ENCODE assay signal across 25 cellular contexts in the genomic region with DNA sequence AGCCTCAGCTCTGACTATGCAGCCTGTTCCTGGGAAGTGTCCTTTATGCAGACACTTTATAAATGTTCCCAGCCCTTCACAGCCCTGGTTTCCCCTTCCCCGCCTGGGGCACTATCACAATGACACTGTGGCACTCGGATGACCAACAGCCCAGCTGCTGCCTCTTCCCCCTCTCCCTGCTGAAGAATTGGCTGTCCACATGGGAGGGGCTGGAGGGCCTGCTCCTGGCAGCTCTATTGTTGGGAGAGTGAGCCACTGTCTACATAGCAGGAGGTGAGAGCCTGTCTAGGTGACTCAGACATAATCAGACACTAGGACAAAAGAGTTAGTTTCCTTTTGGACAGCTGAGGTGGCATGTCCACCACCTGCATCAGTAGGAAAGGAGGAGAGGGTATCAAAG.
A peak's percentile ranks its signal among the peaks of the same experiment; 100 is the strongest.
DNase-seq lines count a peak whose midpoint lies in the region; ATAC-seq, FAIRE-seq and TF ChIP-seq lines count a peak whose summit lies in the region.
"Had no signal": no experiment of that assay in that cellular context is flagged by ENCODE, and none has a peak within 500 bp of the region (broad histone marks: within the 10 kb centered on the region; RNA-seq: fewer than 3 reads in every experiment).

No MANE protein-coding gene starts in this region.

- no peaks in the 10 kb centered on the region for H3K27me3 ChIP-seq in SK-N-SH (ENCODE audit: insufficient read depth)
- no peaks in the 10 kb centered on the region for H3K27me3 ChIP-seq in BE2C
- peaks cover 0 to 32% of the 10 kb centered on the region in 2 experiments; a peak in 2 of 5 replicates for H3K27me3 ChIP-seq in HepG2 (ENCODE audit: control insufficient read depth in 1 of 2, insufficient read depth in 2 of 2, low read length in 2 of 2)
- no peaks in the 10 kb centered on the region for H3K27me3 ChIP-seq in vagina
- H3K27me3 ChIP-seq: brain microvascular endothelial cell, esophagus muscularis mucosa had no signal

- WGBS in SK-N-SH (ENCODE audit: low lambda C conversion rate) = 77% methylated on average over 2 of the region's 2 CpGs
- WGBS in HepG2 (ENCODE audit: low lambda C conversion rate) = 0% methylated on average over 2 of the region's 2 CpGs

- H3K9ac ChIP-seq in SK-N-SH (no peak overlapping the region), HepG2 (ENCODE audit: insufficient read depth, low read depth, low read length) (no peak overlapping the region)

- TF ChIP-seq CTCF in SK-N-SH (IDR thresholded peaks at IDR 0.05) = no peak
- no peak for TF ChIP-seq CTCF in BE2C (IDR thresholded peaks at IDR 0.05; ENCODE audit: low read depth, low read length)
- no peak for TF ChIP-seq CTCF in HepG2 (CRISPR knock-in tag; IDR thresholded peaks at IDR 0.05)
- no peak for TF ChIP-seq CTCF in vagina (IDR thresholded peaks at IDR 0.05)

- H3K9me3 ChIP-seq in SK-N-SH = no peaks in the 10 kb centered on the region
- no peaks in the 10 kb centered on the region for H3K9me3 ChIP-seq in T-helper 17 cell (ENCODE audit: control insufficient read depth, low read length, poor library complexity, severe bottlenecking)
- H3K9me3 ChIP-seq in BE2C = no peaks in the 10 kb centered on the region
- H3K9me3 ChIP-seq in HepG2 (ENCODE audit: low read length) = no peaks in the 10 kb centered on the region
- no peaks in the 10 kb centered on the region for H3K9me3 ChIP-seq in vagina
- H3K9me3 ChIP-seq: esophagus muscularis mucosa, thoracic aorta had no signal

- TF ChIP-seq POLR2A in HepG2 (IDR thresholded peaks at IDR 0.05; ENCODE audit: insufficient read depth in 1 of 2, low read depth in 2 of 2, low read length in 2 of 2) = no peak
- no peak for TF ChIP-seq POLR2A in vagina (IDR thresholded peaks at IDR 0.05)

- TF ChIP-seq EP300 in SK-N-SH (IDR thresholded peaks at IDR 0.05; ENCODE audit: borderline replicate concordance in 1 of 2, low read depth in 1 of 2, low read length in 1 of 2) (no peak), HepG2 (IDR thresholded peaks at IDR 0.05; ENCODE audit: low read depth in 2 of 2, low read length in 2 of 2) (no peak), HepG2 (CRISPR knock-in tag; IDR thresholded peaks at IDR 0.05; ENCODE audit: borderline replicate concordance) (no peak)

- H3K36me3 Mint-ChIP-seq in T-helper 17 cell (ENCODE audit: low read depth) = no peaks in the 10 kb centered on the region
- H3K36me3 Mint-ChIP-seq: activated naive CD4-positive, alpha-beta T cell treated with anti-CD3 and anti-CD28 coated beads, Interleukin-2, amount 50 U/mL, for 72 hours; natural killer cell treated with Interleukin-12 subunit alpha and Interleukin-12 subunit beta and Interleukin-15 and Interleukin-18, amount 100 ng/mL, for 72 hours had no signal

- no peak overlapping the region for H3K4me3 ChIP-seq in SK-N-SH (ENCODE audit: low read depth in 2 of 2, low read length in 1 of 2)
- no peak overlapping the region for H3K4me3 ChIP-seq in BE2C (ENCODE audit: low read depth, low read length)
- no peak overlapping the region for H3K4me3 ChIP-seq in HepG2 (replicated peaks in 1 of 3; ENCODE audit: insufficient read depth in 1 of 3, low read depth in 2 of 3, low read length in 3 of 3)
- H3K4me3 ChIP-seq in vagina = no peak overlapping the region
- H3K4me3 ChIP-seq: esophagus muscularis mucosa, lung, thoracic aorta had no signal

- DNase-seq in SK-N-SH (no peak), T-helper 17 cell (no peak), islet precursor cell (peak; percentile 79), urothelium cell line (ENCODE audit: low spot score) (peak; percentile 37), BE2C (no peak), HepG2 (ENCODE audit: low spot score) (no peak), vagina (ENCODE audit: extremely low spot score in 2 of 2) (no peak)
- DNase-seq: activated T-cell treated with anti-CD3 and anti-CD28 coated beads, Interleukin-2, amount 50 U/mL, for 72 hours; brain microvascular endothelial cell; C1 segment of cervical spinal cord; DMS153; glutamatergic neuron; NCI-H146; NCI-H2227 treated with DMSO at 0.1 percent for 48 hours; SHP77; stimulated activated CD4-positive, alpha-beta T cell treated with anti-CD3 and anti-CD28 coated beads, Interleukin-12 subunit alpha, Interleukin-12 subunit beta, amount 100 ng/mL, for 4 hours had no signal

- no peaks in the 10 kb centered on the region for H3K9me2 ChIP-seq in SK-N-SH

- peaks cover 2 to 8% of the 10 kb centered on the region in 2 experiments for H3K36me3 ChIP-seq in SK-N-SH (replicated peaks in 1 of 2; ENCODE audit: control insufficient read depth in 1 of 2, insufficient read depth in 2 of 2, low read length in 1 of 2)
- H3K36me3 ChIP-seq in BE2C = peaks cover 33% of the 10 kb centered on the region
- no peaks in the 10 kb centered on the region for H3K36me3 ChIP-seq in HepG2 (replicated peaks in 1 of 2; ENCODE audit: control insufficient read depth in 1 of 2, insufficient read depth in 2 of 2, low read length in 2 of 2)
- no peaks in the 10 kb centered on the region for H3K36me3 ChIP-seq in vagina
- H3K36me3 ChIP-seq: brain microvascular endothelial cell had no signal

- no peak for TF ChIP-seq RAD21 in SK-N-SH (IDR thresholded peaks at IDR 0.05; ENCODE audit: low read length)
- TF ChIP-seq RAD21 in HepG2 (CRISPR knock-in tag; IDR thresholded peaks at IDR 0.05) = no peak

- H3K4me1 ChIP-seq in SK-N-SH (ENCODE audit: control insufficient read depth in 1 of 2, insufficient read depth in 2 of 2, low read depth in 1 of 2, low read length in 1 of 2) = peaks cover 5 to 23% of the 10 kb centered on the region in 2 experiments; a peak in 3 of 4 replicates
- no peaks in the 10 kb centered on the region for H3K4me1 ChIP-seq in BE2C
- no peaks in the 10 kb centered on the region for H3K4me1 ChIP-seq in HepG2 (ENCODE audit: insufficient read depth, low read length)
- no peaks in the 10 kb centered on the region for H3K4me1 ChIP-seq in vagina

- in situ Hi-C loops in HepG2 (cut with HindIII; ENCODE audit: extremely low pct_ligation_motif_present, low pct_unique_long_range_greater_than_20kb) = no loop called here

- intact Hi-C loops in HepG2 (cut with micrococcal nuclease; ENCODE audit: unreplicated experiment) (no loop called here), vagina (cut with DNase I) (no loop called here)

- CTCF ChIA-PET in SK-N-SH (lab: Yijun Ruan, JAX) (interaction anchor here (0.8 to 1.8 kb wide), 5 partner anchors 9 to 194 kb away, joined by 3 to 12 read pairs (median 3); no protein-coding TSS in a partner anchor), HepG2 (lab: Yijun Ruan, JAX; ENCODE audit: low intra/inter-chr PET ratio, low total read pairs) (no interaction called here)

- ATAC-seq in SK-N-SH treated with all-trans-retinoic acid at 6 μM for 48 hours (peak; percentile 34), T-helper 17 cell (no peak), HepG2 (no peak)
- ATAC-seq: activated CD4-positive, CD25-positive, alpha-beta regulatory T cell treated with anti-CD3 and anti-CD28 coated beads, Interleukin-2, amount 50 U/mL, for 24 hours; activated naive CD4-positive, alpha-beta T cell treated with anti-CD3 and anti-CD28 coated beads, Interleukin-2, amount 50 U/mL, for 72 hours; activated T-cell treated with anti-CD3 and anti-CD28 coated beads, Interleukin-2, amount 50 U/mL, for 72 hours; natural killer cell treated with Interleukin-12 subunit alpha and Interleukin-12 subunit beta and Interleukin-15 and Interleukin-18, amount 100 ng/mL, for 72 hours had no signal

- H4K20me1 ChIP-seq in SK-N-SH (ENCODE audit: insufficient read depth) (no peaks in the 10 kb centered on the region), HepG2 (ENCODE audit: insufficient read depth, low read length) (no peaks in the 10 kb centered on the region; the same call in 1 of the 2 replicates)

- BruUV-seq in HepG2 (replicated peaks; lab: Mats Ljungman, UMichigan) = no TSS peak

- no peak overlapping the region for H3K27ac Mint-ChIP-seq in T-helper 17 cell
- H3K27ac Mint-ChIP-seq: activated T-cell treated with anti-CD3 and anti-CD28 coated beads, Interleukin-2, amount 50 U/mL, for 72 hours; natural killer cell treated with Interleukin-12 subunit alpha and Interleukin-12 subunit beta and Interleukin-15 and Interleukin-18, amount 100 ng/mL, for 72 hours; progenitor cell of endocrine pancreas; T-helper 2 cell treated with Interferon-gamma antibody and Interleukin-4, amounts not matched to agents 5 μg/mL and 100 μg/mL, for 36 hours had no signal

- FAIRE-seq in urothelium cell line (lab: Jason Lieb, UNC) (no peak), HepG2 (lab: Jason Lieb, UNC) (no peak)

- H3K4me1 Mint-ChIP-seq in T-helper 17 cell = no peaks in the 10 kb centered on the region

- no peak overlapping the region for H2AFZ ChIP-seq in SK-N-SH (ENCODE audit: low read depth)
- H2AFZ ChIP-seq in HepG2 (ENCODE audit: low read length) = no peak overlapping the region

- H3K79me2 ChIP-seq in SK-N-SH (ENCODE audit: insufficient read depth) = no peaks in the 10 kb centered on the region
- H3K79me2 ChIP-seq in HepG2 (ENCODE audit: insufficient read depth, low read length) = no peaks in the 10 kb centered on the region

- no peaks in the 10 kb centered on the region for H3F3A ChIP-seq in SK-N-SH (replicated peaks; ENCODE audit: insufficient read depth)

- peak overlapping the region; percentile 52 for H3K4me3 Mint-ChIP-seq in T-helper 17 cell
- H3K4me3 Mint-ChIP-seq: activated T-cell treated with anti-CD3 and anti-CD28 coated beads, Interleukin-2, amount 50 U/mL, for 72 hours; natural killer cell treated with Interleukin-12 subunit alpha and Interleukin-12 subunit beta and Interleukin-15 and Interleukin-18, amount 100 ng/mL, for 72 hours; T-helper 2 cell treated with Interferon-gamma antibody and Interleukin-4, amounts not matched to agents 5 μg/mL and 100 μg/mL, for 36 hours had no signal

- H3K27ac ChIP-seq in SK-N-SH (ENCODE audit: low read depth in 2 of 2, low read length in 1 of 2) (no peak overlapping the region; a peak in 2 of 4 replicates), HepG2 (ENCODE audit: extremely low read length, insufficient read depth, low read length) (no peak overlapping the region), vagina (no peak overlapping the region)
- H3K27ac ChIP-seq: brain microvascular endothelial cell, esophagus muscularis mucosa, thoracic aorta had no signal

- H3K27me3 Mint-ChIP-seq in T-helper 17 cell = peaks cover 8% of the 10 kb centered on the region
- H3K27me3 Mint-ChIP-seq: natural killer cell treated with Interleukin-12 subunit alpha and Interleukin-12 subunit beta and Interleukin-15 and Interleukin-18, amount 100 ng/mL, for 72 hours had no signal

- POLR2A ChIA-PET in SK-N-SH (lab: Yijun Ruan, JAX) = no interaction called here
- POLR2A ChIA-PET in HepG2 (lab: Yijun Ruan, JAX) = no interaction called here

- H3K4me2 ChIP-seq in SK-N-SH (no peak overlapping the region), HepG2 (ENCODE audit: low read depth, low read length) (no peak overlapping the region)

TF ChIP-seq in SK-N-SH treated with all-trans-retinoic acid at 6 μM for 48 hours, 23 proteins besides CTCF, POLR2A, EP300 and RAD21:
- TF ChIP-seq OSR1 (CRISPR knock-in tag; IDR thresholded peaks at IDR 0.05) (no peak), BACH2 (CRISPR knock-in tag; IDR thresholded peaks at IDR 0.05; ENCODE audit: borderline replicate concordance) (no peak)

TF ChIP-seq in SK-N-SH, 30 proteins besides CTCF, POLR2A, EP300 and RAD21 (continues in another document):
- no peak for TF ChIP-seq FOXM1 (IDR thresholded peaks at IDR 0.05; ENCODE audit: low read depth)
- no peak for TF ChIP-seq RFX5 (IDR thresholded peaks at IDR 0.05; ENCODE audit: low read length)

TF ChIP-seq in HepG2, 621 proteins besides CTCF, POLR2A, EP300 and RAD21 (continues in another document):
- no peak for TF ChIP-seq JUNB (CRISPR knock-in tag; IDR thresholded peaks at IDR 0.05; ENCODE audit: borderline replicate concordance)
- TF ChIP-seq ZNF256 (CRISPR knock-in tag; conservative IDR thresholded peaks at IDR 0.05) = no peak

Comparison
In these comparisons a context has a peak if more than half of its experiments do, and no peak if none do; other contexts are left out.
1. DNase-seq: peak in islet precursor cell (single experiment) and urothelium cell line (single experiment); none in SK-N-SH (single experiment), T-helper 17 cell (0 of 3), BE2C (single experiment), HepG2 (single experiment) and vagina (0 of 2).